Comparison of ENCODE assay signal across 8 cellular contexts in the genomic region with DNA sequence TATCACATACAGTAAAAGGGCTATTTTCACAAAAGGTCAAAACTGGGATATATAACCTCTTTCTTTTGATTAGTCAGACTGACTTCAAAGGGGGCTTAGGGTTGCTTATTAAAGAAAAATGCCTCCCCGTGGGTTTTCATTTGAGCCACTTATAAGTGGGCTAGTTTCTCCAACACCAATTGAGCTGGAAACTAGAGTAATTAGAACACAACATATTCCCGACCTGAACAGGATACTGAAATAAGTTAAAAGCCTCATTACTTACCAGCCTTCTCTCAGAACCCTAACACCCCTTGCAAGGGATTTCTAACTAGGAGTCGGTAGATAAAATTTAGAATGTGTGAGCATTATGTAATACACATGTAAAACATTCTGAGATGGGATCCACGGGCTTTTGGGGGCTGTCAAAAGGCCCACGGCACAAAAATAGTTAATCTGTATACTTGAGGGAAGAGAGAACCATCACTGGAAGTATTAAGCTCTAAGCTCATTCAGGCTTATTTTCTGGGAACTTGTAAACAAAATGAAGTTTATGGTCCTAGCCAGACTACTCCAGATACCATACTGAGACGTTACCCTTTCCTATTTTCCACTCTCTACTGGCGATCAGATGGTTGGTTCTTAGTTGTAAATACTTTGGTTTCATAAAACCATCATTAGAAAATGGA. TPM values are rescaled to one million over a fixed set of nuclear protein-coding genes. Genes with fewer than 3 reads are reported as not detected.
DNase-seq lines count a peak whose midpoint lies in the region; ATAC-seq and TF ChIP-seq lines count a peak whose summit lies in the region.

No MANE protein-coding gene starts in this region.

- H3K36me3 ChIP-seq in cardiac muscle cell (no peaks in the 10 kb centered on the region), adrenal gland (replicated peaks in 1 of 2) (no peaks in the 10 kb centered on the region), lung (ENCODE audit: control insufficient read depth in 2 of 2, insufficient read depth in 2 of 2, low read length in 2 of 2) (no peaks in the 10 kb centered on the region), uterus (no peaks in the 10 kb centered on the region)

- peak overlapping the region; percentile 94 for H3K27ac ChIP-seq in cardiac muscle cell
- H3K27ac ChIP-seq in adrenal gland = peak overlapping the region; percentile 85 to 98 (median 96)
- peak overlapping the region; percentile 96 to 98 for H3K27ac ChIP-seq in lung (ENCODE audit: low read depth in 1 of 2, low read length in 1 of 2)
- H3K27ac ChIP-seq in uterus = peak overlapping the region; percentile 96 to 99

- H3K4me1 ChIP-seq in cardiac muscle cell (ENCODE audit: low read depth) (peaks cover 36% of the 10 kb centered on the region), adrenal gland (replicated peaks in 1 of 2) (peaks cover 30 to 35% of the 10 kb centered on the region in 2 donors), lung (ENCODE audit: control insufficient read depth in 2 of 2, insufficient read depth in 2 of 2, low read length in 2 of 2) (peaks cover 6 to 25% of the 10 kb centered on the region in 2 donors), uterus (peaks cover 0 to 8% of the 10 kb centered on the region in 2 donors)

- H3K4me3 ChIP-seq in cardiac muscle cell = peak overlapping the region; percentile 41
- peak overlapping the region in 1 of 4 donors; percentile 61 for H3K4me3 ChIP-seq in adrenal gland
- no peak overlapping the region for H3K4me3 ChIP-seq in lung
- peak overlapping the region; percentile 58 to 79 for H3K4me3 ChIP-seq in uterus

- TF ChIP-seq POLR2A in adrenal gland (IDR thresholded peaks at IDR 0.05) (no peak), uterus (IDR thresholded peaks at IDR 0.05) (no peak)

- H3K9me3 ChIP-seq in cardiac muscle cell (ENCODE audit: low read depth) (no peaks in the 10 kb centered on the region), adrenal gland (replicated peaks in 1 of 3) (no peaks in the 10 kb centered on the region), lung (ENCODE audit: control insufficient read depth in 2 of 2, insufficient read depth in 1 of 2, low read length in 1 of 2) (no peaks in the 10 kb centered on the region), uterus (no peaks in the 10 kb centered on the region)

- ATAC-seq in lung (ENCODE audit: insufficient read depth, low FRiP score) (no peak), HG03175 (IDR thresholded peaks at IDR 0.05; ENCODE audit: unreplicated experiment) (no peak)

- no peak for DNase-seq in cardiac muscle cell (ENCODE audit: low read depth in 1 of 2, low spot score in 1 of 2)
- DNase-seq in cardiac septum (ENCODE audit: low spot score) = no peak
- no peak for DNase-seq in adrenal gland
- no peak for DNase-seq in lung (ENCODE audit: low spot score)
- DNase-seq in uterus = no peak
- DNase-seq in cortex of kidney (lab: John Stamatoyannopoulos, UW) = no peak
- no peak for DNase-seq in activated CD4-positive, alpha-beta T cell treated with anti-CD3 and anti-CD28 coated beads for 48 hours

- intact Hi-C loops in cardiac septum (cut with DNase I) (loop anchor here (1.0 to 5.0 kb wide), 2 partner anchors 29 to 128 kb away; no protein-coding TSS in a partner anchor), adrenal gland (cut with DNase I) (loop anchor here in 1 of 2 donors (10.0 kb wide), 1 partner anchor 350 kb away; no protein-coding TSS in a partner anchor), uterus (cut with DNase I; ENCODE audit: low total_unique reads) (no loop called here)

- 29 to 39% (median 39%) methylated on average over 7 of the region's 7 CpGs for WGBS in adrenal gland, 4 donors
- WGBS in lung, 2 donors = 43 to 49% methylated on average over 7 of the region's 7 CpGs

- TF ChIP-seq CTCF in cardiac muscle cell (IDR thresholded peaks at IDR 0.05; ENCODE audit: low read depth, low read length) (no peak), adrenal gland (IDR thresholded peaks at IDR 0.05) (no peak), lung (IDR thresholded peaks at IDR 0.05; ENCODE audit: control extremely low read depth, extremely low read depth) (no peak), uterus (IDR thresholded peaks at IDR 0.05) (no peak)

- H3K27me3 ChIP-seq in cardiac muscle cell (no peaks in the 10 kb centered on the region), adrenal gland (no peaks in the 10 kb centered on the region), lung (ENCODE audit: control insufficient read depth, insufficient read depth) (no peaks in the 10 kb centered on the region), uterus (no peaks in the 10 kb centered on the region)

RNA-seq across cellular contexts. Expression of a gene that starts 29.3 kb away (rescaled TPM):
- total RNA-seq in cardiac muscle cell (59.1 and 78.4 TPM in 2 replicates), cardiac septum (65.7 TPM), adrenal gland (10 to 100 TPM; 35.6 to 98.0 (median 68.0) TPM), lung (100 to 1,000 TPM in 1 of 2 donors, 10 to 100 TPM in 1; 94.6 to 277 TPM), uterus (100 to 1,000 TPM in 3 of 4 donors, 10 to 100 TPM in 1; 61.5 to 208 (median 148) TPM)
- polyA plus RNA-seq in cardiac muscle cell (131 and 152 TPM in 2 replicates), adrenal gland (10 to 100 TPM; 14.4 to 38.5 (median 26.9) TPM), lung (10 to 100 TPM; 20.3 to 30.9 TPM)
